In genomic region chr1:150619576-150620509, GRCh38 we compare ENCODE assay signal across 1 cellular context.
TF ChIP-seq lines count a peak whose summit lies in the region.

No MANE protein-coding gene starts in this region.

TF ChIP-seq in K562, 482 proteins besides CTCF, POLR2A, EP300 and RAD21 (continued from another document and continues in another):
- TF ChIP-seq TFAP4 (CRISPR knock-in tag; IDR thresholded peaks at IDR 0.05; ENCODE audit: borderline replicate concordance) (no peak), FOXK2 (conservative IDR thresholded peaks at IDR 0.05 in 1 of 2, IDR thresholded peaks at IDR 0.05 in 1 of 2; ENCODE audit: low read depth in 2 of 2) (peak in 1 of 2 experiments; percentile 45; a peak in 1 of 4 replicates), ZBTB7A (IDR thresholded peaks at IDR 0.05; ENCODE audit: borderline replicate concordance, control insufficient read depth, low read depth, low read length) (no peak), TGIF2 (CRISPR knock-in tag; IDR thresholded peaks at IDR 0.05) (no peak), FOXO4 (CRISPR knock-in tag; IDR thresholded peaks at IDR 0.05) (no peak), PYGO2 (tag; IDR thresholded peaks at IDR 0.05) (no peak), SNIP1 (IDR thresholded peaks at IDR 0.05; ENCODE audit: low read depth) (no peak), THRB (CRISPR knock-in tag; conservative IDR thresholded peaks at IDR 0.05) (no peak), RBM25 (IDR thresholded peaks at IDR 0.05; ENCODE audit: low read depth, low read length, severe bottlenecking) (no peak), NFYB (IDR thresholded peaks at IDR 0.05; ENCODE audit: extremely low read depth, insufficient read length) (no peak), TBL1XR1 (IDR thresholded peaks at IDR 0.05; ENCODE audit: low read length in 2 of 2) (peak in 1 of 2 experiments; percentile 87; a peak in 3 of 4 replicates), USF2 (CRISPR knock-in tag; IDR thresholded peaks at IDR 0.05) (no peak), C11orf30 (IDR thresholded peaks at IDR 0.05; ENCODE audit: low read depth) (peak; percentile 59), CC2D1A (IDR thresholded peaks at IDR 0.05) (peak; percentile 85; the same call in 1 of the 2 replicates), ZNF12 (CRISPR knock-in tag; IDR thresholded peaks at IDR 0.05) (no peak), HMG20B (CRISPR knock-in tag; IDR thresholded peaks at IDR 0.05) (no peak), HDAC1 (IDR thresholded peaks at IDR 0.05) (peak; percentile 4 to 86; a peak in 3 of 4 replicates), ZMIZ1 (IDR thresholded peaks at IDR 0.05; ENCODE audit: low read depth in 2 of 2, low read length in 2 of 2) (peak in 1 of 2 experiments; percentile 14; a peak in 1 of 4 replicates), RB1 (IDR thresholded peaks at IDR 0.05; ENCODE audit: low read depth) (no peak), POU5F1 (IDR thresholded peaks at IDR 0.05; ENCODE audit: borderline replicate concordance, low read depth, low read length, partially characterized antibody) (no peak), NFE2L1 (tag; IDR thresholded peaks at IDR 0.05; ENCODE audit: borderline replicate concordance, low read depth) (no peak), FOS (IDR thresholded peaks at IDR 0.05; ENCODE audit: extremely low read depth, insufficient read length) (no peak), NCOA4 (IDR thresholded peaks at IDR 0.05; ENCODE audit: partially characterized antibody) (no peak), SMC3 (conservative IDR thresholded peaks at IDR 0.05; ENCODE audit: insufficient read depth, low read depth, low read length) (0 out of 2 replicates have a peak, but pooled peaks have one; percentile 9), ZNF740 (CRISPR knock-in tag; IDR thresholded peaks at IDR 0.05) (no peak), ZNF740 (tag; IDR thresholded peaks at IDR 0.05) (no peak), ZEB2 (IDR thresholded peaks at IDR 0.05) (peak; percentile 78), ZNF24 (IDR thresholded peaks at IDR 0.05) (no peak), ZNF561 (CRISPR knock-in tag; conservative IDR thresholded peaks at IDR 0.05) (no peak), TCF7 (IDR thresholded peaks at IDR 0.05; ENCODE audit: borderline replicate concordance) (no peak), ARID1B (IDR thresholded peaks at IDR 0.05) (peak; percentile 95), SMAD2 (IDR thresholded peaks at IDR 0.05; ENCODE audit: low read depth, low read length) (no peak), ZNF444 (CRISPR knock-in tag; IDR thresholded peaks at IDR 0.05) (no peak), ZNF57 (CRISPR knock-in tag; IDR thresholded peaks at IDR 0.05) (no peak), PRDM10 (IDR thresholded peaks at IDR 0.05; ENCODE audit: partially characterized antibody) (no peak), ZC3H11A (IDR thresholded peaks at IDR 0.05; ENCODE audit: low read depth, low read length) (no peak), CHD2 (IDR thresholded peaks at IDR 0.05; ENCODE audit: low read depth, low read length) (no peak), MECOM (CRISPR knock-in tag; IDR thresholded peaks at IDR 0.05) (peak; percentile 59; the same call in 1 of the 2 replicates), ZNF124 (CRISPR knock-in tag; IDR thresholded peaks at IDR 0.05) (no peak), SMARCE1 (IDR thresholded peaks at IDR 0.05) (peak; percentile 87), CLOCK (CRISPR knock-in tag; IDR thresholded peaks at IDR 0.05; ENCODE audit: borderline replicate concordance) (no peak), BRD4 (IDR thresholded peaks at IDR 0.05) (peak; percentile 26; the same call in 1 of the 2 replicates), MXD1 (CRISPR knock-in tag; IDR thresholded peaks at IDR 0.05; ENCODE audit: borderline replicate concordance, poor library complexity, severe bottlenecking) (no peak), SFPQ (IDR thresholded peaks at IDR 0.05; ENCODE audit: low read depth, low read length) (no peak), CCNT2 (IDR thresholded peaks at IDR 0.05; ENCODE audit: borderline replicate concordance, extremely low read depth, insufficient read length, low read depth, low read length) (peak; percentile 39), CXXC5 (CRISPR knock-in tag; IDR thresholded peaks at IDR 0.05) (peak; percentile 36; the same call in 1 of the 2 replicates), CBFA2T2 (conservative IDR thresholded peaks at IDR 0.05) (peak; percentile 92), ETV1 (tag; conservative IDR thresholded peaks at IDR 0.05; ENCODE audit: low read depth) (peak; percentile 42; the same call in 1 of the 2 replicates), XRCC5 (IDR thresholded peaks at IDR 0.05; ENCODE audit: low read depth, low read length) (no peak), MCM5 (IDR thresholded peaks at IDR 0.05; ENCODE audit: low read depth) (no peak)
